Comparison of ENCODE assay signal across 17 cellular contexts in the genomic region with DNA sequence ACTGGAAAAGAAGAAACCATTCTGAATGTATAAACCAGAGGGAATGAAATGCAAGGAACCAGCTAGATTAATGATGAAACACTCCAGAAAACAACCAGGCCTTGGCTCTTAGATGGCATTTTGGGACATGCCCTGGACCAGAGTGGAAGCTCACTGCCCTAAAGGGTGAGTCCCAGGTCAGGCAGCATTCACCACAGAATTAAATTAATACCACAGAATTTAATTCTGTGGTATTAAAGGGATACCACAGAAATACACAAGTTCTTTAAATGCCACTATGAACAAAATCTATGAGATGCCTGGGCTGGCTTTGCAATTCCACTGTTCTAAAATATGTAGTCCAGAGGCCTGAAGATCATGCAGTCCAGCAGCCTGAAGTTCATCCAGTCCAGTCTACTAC.
DNase-seq lines count a peak whose midpoint lies in the region; ATAC-seq, FAIRE-seq and TF ChIP-seq lines count a peak whose summit lies in the region.
"Had no signal": no experiment of that assay in that cellular context is flagged by ENCODE, and none has a peak within 500 bp of the region (broad histone marks: within the 10 kb centered on the region; RNA-seq: fewer than 3 reads in every experiment).

No MANE protein-coding gene starts in this region.

- TF ChIP-seq POLR2A in A549 (IDR thresholded peaks at IDR 0.05; ENCODE audit: low read length) = no peak

- H3K4me3 ChIP-seq in A549 = no peak overlapping the region
- H3K4me3 ChIP-seq: BLaER1 treated with 17β-estradiol and CSF1 and Interleukin-3, amounts not matched to agents 10 nM and 100 nM; GM12878 had no signal

- H3K27ac ChIP-seq in A549 = peak overlapping the region; percentile 44 to 52
- H3K27ac ChIP-seq: BLaER1 treated with 17β-estradiol and CSF1 and Interleukin-3, amounts not matched to agents 10 nM and 100 nM had no signal

- H3K9me3 ChIP-seq in A549 = peaks cover 3% of the 10 kb centered on the region; the same call in 1 of the 3 replicates
- H3K9me3 ChIP-seq: BLaER1 treated with 17β-estradiol and CSF1 and Interleukin-3, amounts not matched to agents 10 nM and 100 nM had no signal

- H3K4me2 ChIP-seq in A549 = no peak overlapping the region; the same call in 2 of the 3 replicates
- H3K4me2 ChIP-seq: BLaER1 treated with 17β-estradiol and CSF1 and Interleukin-3, amounts not matched to agents 10 nM and 100 nM had no signal

- FAIRE-seq in A549 (lab: Jason Lieb, UNC) = no peak
- FAIRE-seq: GM12878, GM19239, H1, HepG2 had no signal

- no peak for TF ChIP-seq EP300 in A549 (IDR thresholded peaks at IDR 0.05)

- TF ChIP-seq RAD21 in A549 (conservative IDR thresholded peaks at IDR 0.05 in 1 of 2, IDR thresholded peaks at IDR 0.05 in 1 of 2) = no peak

- CTCF ChIA-PET in A549 (lab: Yijun Ruan, JAX) = no interaction called here

- POLR2A ChIA-PET in A549 (lab: Yijun Ruan, JAX) = no interaction called here

- no peak for TF ChIP-seq CTCF in A549 (IDR thresholded peaks at IDR 0.05)

- DNase-seq in A549 (ENCODE audit: low read depth in 1 of 2, low spot score in 1 of 2) = no peak
- DNase-seq in amniotic epithelial cell (ENCODE audit: low read depth) = peak; percentile 22
- peak; percentile 29 for DNase-seq in fibroblast of peridontal ligament (ENCODE audit: extremely low read depth)
- peak; percentile 7 for DNase-seq in renal cortical epithelial cell (ENCODE audit: low read depth)
- no peak for DNase-seq in NCI-H748 (lab: John Stamatoyannopoulos, UW; ENCODE audit: unreplicated experiment)
- no peak for DNase-seq in NK-92 (lab: John Stamatoyannopoulos, UW; ENCODE audit: unreplicated experiment)
- no peak for DNase-seq in EL
- DNase-seq: 8988T; Calu3; CD8-positive, alpha-beta T cell; DMS79 treated with DMSO at 0.1 percent for 48 hours; H9 had no signal

- H3K4me1 ChIP-seq in A549 = peaks cover 58% of the 10 kb centered on the region
- H3K4me1 ChIP-seq: BLaER1 treated with 17β-estradiol and CSF1 and Interleukin-3, amounts not matched to agents 10 nM and 100 nM had no signal

- ATAC-seq in A549 = no peak
- ATAC-seq: CD8-positive, alpha-beta T cell; GM12878 had no signal

TF ChIP-seq in A549, 52 proteins besides CTCF, POLR2A, EP300 and RAD21:
- TF ChIP-seq EHF (CRISPR knock-in tag; IDR thresholded peaks at IDR 0.05) (no peak), HOXA7 (CRISPR knock-in tag; IDR thresholded peaks at IDR 0.05) (no peak), MAZ (IDR thresholded peaks at IDR 0.05; ENCODE audit: borderline replicate concordance, low read depth, low read length) (no peak), CHD4 (IDR thresholded peaks at IDR 0.05; ENCODE audit: borderline replicate concordance) (0 out of 2 replicates have a peak, but pooled peaks have one; percentile 40), MYC (IDR thresholded peaks at IDR 0.05; ENCODE audit: borderline replicate concordance, low read length) (no peak), CEBPB (IDR thresholded peaks at IDR 0.05) (no peak), NPAS2 (CRISPR knock-in tag; IDR thresholded peaks at IDR 0.05; ENCODE audit: borderline replicate concordance) (no peak)

Comparison
In these comparisons a context has a peak if more than half of its experiments do, and no peak if none do; other contexts are left out.
1. DNase-seq: peak in amniotic epithelial cell (single experiment), fibroblast of peridontal ligament (single experiment) and renal cortical epithelial cell (single experiment); none in A549 (0 of 2), NCI-H748 (single experiment), NK-92 (single experiment) and EL (single experiment).